In genomic region chr22:37677628-37677974, GRCh38 we compare ENCODE assay signal across 5 cellular contexts. TPM values are rescaled to one million over a fixed set of nuclear protein-coding genes. Genes with fewer than 3 reads are reported as not detected.
DNase-seq lines count a peak whose midpoint lies in the region; ATAC-seq and TF ChIP-seq lines count a peak whose summit lies in the region.
"Not testable (repeated sequence)": the region's sequence is repeated elsewhere in the genome, so short reads cannot be mapped to it uniquely, and the experiment has no call there.

No MANE protein-coding gene starts in this region.

- not testable (repeated sequence) for H3K9me3 ChIP-seq in iPS-18c (ENCODE audit: control insufficient read depth, insufficient read depth, low read length); trophoblast cell (ENCODE audit: insufficient read depth, low read depth, low read length)

- H3K4me3 ChIP-seq in choroid plexus epithelial cell (ENCODE audit: low read depth, low read length) (peak overlapping the region; percentile 80), iPS-18c (ENCODE audit: insufficient read depth, low read depth, low read length) (peak overlapping the region; percentile 46; the same call in 1 of the 2 replicates), trophoblast cell (ENCODE audit: low read depth, low read length) (peak overlapping the region; percentile 31)

- H3K79me2 ChIP-seq in trophoblast cell (ENCODE audit: control insufficient read depth, insufficient read depth, low read length, poor library complexity): not testable (repeated sequence)

- ATAC-seq in HG02623 (IDR thresholded peaks at IDR 0.05; ENCODE audit: unreplicated experiment): peak; percentile 2
- not testable (repeated sequence) for ATAC-seq in activated CD4-positive, alpha-beta T cell treated with anti-CD3 and anti-CD28 coated beads for 36 hours

- H3K4me1 Mint-ChIP-seq in activated CD4-positive, alpha-beta T cell treated with anti-CD3 and anti-CD28 coated beads for 36 hours: peaks cover 50% of the 10 kb centered on the region

- H3K36me3 Mint-ChIP-seq in activated CD4-positive, alpha-beta T cell treated with anti-CD3 and anti-CD28 coated beads for 36 hours (ENCODE audit: low read depth): peaks cover 12% of the 10 kb centered on the region

- not testable (repeated sequence) for H3K36me3 ChIP-seq in trophoblast cell (ENCODE audit: control insufficient read depth in 1 of 2, insufficient read depth in 2 of 2, low read length in 2 of 2)

- H3K14ac ChIP-seq in trophoblast cell (ENCODE audit: low read length): not testable (repeated sequence)

- peak overlapping the region; percentile 89 for H3K4me3 Mint-ChIP-seq in activated CD4-positive, alpha-beta T cell treated with anti-CD3 and anti-CD28 coated beads for 36 hours

- H3K27me3 ChIP-seq in trophoblast cell (ENCODE audit: insufficient read depth, low read length): not testable (repeated sequence)

- H3K4me2 ChIP-seq in trophoblast cell (ENCODE audit: low read length): peak overlapping the region; percentile 71

- intact Hi-C loops in activated CD4-positive, alpha-beta T cell treated with anti-CD3 and anti-CD28 coated beads for 36 hours (cut with DNase I, micrococcal nuclease): loop anchor here (1.0 to 10.0 kb wide), 12 partner anchors 9 to 1077 kb away; partner anchors contain the start of genes GGA1 (in 2 of the 2), PDXP (in 2 of the 2), ANKRD54 (in 1 of the 2) and DMC1 (in 1 of the 2)

- peak overlapping the region; percentile 82 for H2AFZ ChIP-seq in trophoblast cell (ENCODE audit: insufficient read depth, low read length, poor library complexity)

- DNase-seq in activated CD4-positive, alpha-beta T cell treated with anti-CD3 and anti-CD28 coated beads for 36 hours; choroid plexus epithelial cell (ENCODE audit: low read depth); trophoblast cell: not testable (repeated sequence)

- not testable (repeated sequence) for H3K9me3 Mint-ChIP-seq in activated CD4-positive, alpha-beta T cell treated with anti-CD3 and anti-CD28 coated beads for 36 hours (ENCODE audit: low read depth)

- H3K79me1 ChIP-seq in trophoblast cell (ENCODE audit: low read length): not testable (repeated sequence)

- H3K18ac ChIP-seq in trophoblast cell (ENCODE audit: low read length): peak overlapping the region; percentile 5

- peak overlapping the region; percentile 14 for H3K27ac ChIP-seq in trophoblast cell (ENCODE audit: low read depth, low read length)

- not testable (repeated sequence) for H2BK5ac ChIP-seq in trophoblast cell (ENCODE audit: low read depth, low read length, poor library complexity)

- peaks cover 6 to 11% of the 10 kb centered on the region in 2 experiments for H3K4me1 ChIP-seq in trophoblast cell (ENCODE audit: control insufficient read depth in 1 of 2, insufficient read depth in 2 of 2, low read length in 2 of 2)

- peak overlapping the region; percentile 90 for H3K27ac Mint-ChIP-seq in activated CD4-positive, alpha-beta T cell treated with anti-CD3 and anti-CD28 coated beads for 36 hours

- not testable (repeated sequence) for H2BK120ac ChIP-seq in trophoblast cell (ENCODE audit: insufficient read depth, low read length, poor library complexity)

- CTCF ChIA-PET in activated CD4-positive, alpha-beta T cell treated with anti-CD3 and anti-CD28 coated beads for 36 hours (lab: Charles Lee): interaction anchor here (0.6 to 1.8 kb wide), 3 partner anchors 16 to 36 kb away, joined by 3 to 8 read pairs (median 4); no protein-coding TSS in a partner anchor

- peak overlapping the region; percentile 36 for H4K91ac ChIP-seq in trophoblast cell (ENCODE audit: low read depth, low read length)

- POLR2A ChIA-PET in activated CD4-positive, alpha-beta T cell treated with anti-CD3 and anti-CD28 coated beads for 36 hours (lab: Charles Lee): interaction anchor here (0.9 to 1.1 kb wide), 2 partner anchors 8 to 19 kb away, joined by 3 read pairs; partner anchors contain the start of genes NOL12 and PDXP

- H4K8ac ChIP-seq in trophoblast cell (ENCODE audit: low read depth, low read length): peak overlapping the region; percentile 15

- not testable (repeated sequence) for H2AK5ac ChIP-seq in trophoblast cell (ENCODE audit: low read length)

- not testable (repeated sequence) for H3K23ac ChIP-seq in trophoblast cell (ENCODE audit: low read length)

- TF ChIP-seq CTCF in choroid plexus epithelial cell (conservative IDR thresholded peaks at IDR 0.05; ENCODE audit: low read depth, low read length): not testable (repeated sequence)

- H3K4ac ChIP-seq in trophoblast cell (ENCODE audit: low read depth, low read length): not testable (repeated sequence)

- not testable (repeated sequence) for H2BK12ac ChIP-seq in trophoblast cell (ENCODE audit: low read length)

- H4K12ac ChIP-seq in trophoblast cell (ENCODE audit: low read depth, low read length): not testable (repeated sequence)

- H3K9ac ChIP-seq in trophoblast cell (ENCODE audit: low read length): peak overlapping the region; percentile 65

- not testable (repeated sequence) for H3K27me3 Mint-ChIP-seq in activated CD4-positive, alpha-beta T cell treated with anti-CD3 and anti-CD28 coated beads for 36 hours

- WGBS in trophoblast cell (ENCODE audit: extremely low coverage, insufficient coverage, insufficient read length): no CpG with 5 or more reads among the region's 11 CpGs

RNA-seq across cellular contexts. Expression of gene LGALS1, which starts 2.2 kb away (rescaled TPM):
- total RNA-seq in activated CD4-positive, alpha-beta T cell treated with anti-CD3 and anti-CD28 coated beads for 36 hours: 100 to 1,000 TPM; 522 to 663 TPM
- 6.6 and 7.0 TPM in 2 replicates for polyA plus RNA-seq in trophoblast cell (2013)

RNA-seq across cellular contexts. Expression of gene NOL12, which starts 8.5 kb away (rescaled TPM):
- total RNA-seq in activated CD4-positive, alpha-beta T cell treated with anti-CD3 and anti-CD28 coated beads for 36 hours: 10 to 100 TPM; 37.1 to 42.3 TPM
- polyA plus RNA-seq in trophoblast cell (2013): 17.0 and 18.8 TPM in 2 replicates

RNA-seq across cellular contexts. Expression of gene PDXP, which starts 19.1 kb away (rescaled TPM):
- total RNA-seq in activated CD4-positive, alpha-beta T cell treated with anti-CD3 and anti-CD28 coated beads for 36 hours: 10 to 100 TPM; 35.8 to 37.8 TPM
- polyA plus RNA-seq in trophoblast cell (2013): 5.5 and 5.8 TPM in 2 replicates

RNA-seq across cellular contexts. Expression of gene TRIOBP, which starts 19.2 kb away (rescaled TPM):
- total RNA-seq in activated CD4-positive, alpha-beta T cell treated with anti-CD3 and anti-CD28 coated beads for 36 hours: 10 to 100 TPM; 23.3 to 26.1 TPM
- 47.7 and 49.4 TPM in 2 replicates for polyA plus RNA-seq in trophoblast cell (2013)

RNA-seq across cellular contexts. Expression of gene SH3BP1, which starts 38.1 kb away (rescaled TPM):
- total RNA-seq in activated CD4-positive, alpha-beta T cell treated with anti-CD3 and anti-CD28 coated beads for 36 hours: 10 to 100 TPM; 86.5 to 98.2 TPM
- polyA plus RNA-seq in trophoblast cell (2013): 34.1 and 35.7 TPM in 2 replicates
